ENCODE assay signal across 17 cellular contexts in genomic region chr3:186247821-186248814, GRCh38.
A peak's percentile ranks its signal among the peaks of the same experiment; 100 is the strongest.
DNase-seq lines count a peak whose midpoint lies in the region; ATAC-seq and TF ChIP-seq lines count a peak whose summit lies in the region.
"Had no signal": no experiment of that assay in that cellular context is flagged by ENCODE, and none has a peak within 500 bp of the region (broad histone marks: within the 10 kb centered on the region; RNA-seq: fewer than 3 reads in every experiment).

No MANE protein-coding gene starts in this region.

- BruUV-seq in mammary epithelial cell (replicated peaks; lab: Mats Ljungman, UMichigan): no TSS peak

- 33% methylated on average over 5 of the region's 5 CpGs for WGBS in mammary epithelial cell (ENCODE audit: low coverage, missing lambda C conversion rate)
- 21 to 83% methylated on average over 3 to 4 of the region's 5 CpGs for WGBS in gastroesophageal sphincter (ENCODE audit: low coverage in 1 of 2), 2 donors

- TF ChIP-seq CTCF in mammary epithelial cell (conservative IDR thresholded peaks at IDR 0.05 in 1 of 2, IDR thresholded peaks at IDR 0.05 in 1 of 2; ENCODE audit: extremely low read depth in 1 of 2, insufficient read depth in 1 of 2, low read depth in 1 of 2, low read length in 2 of 2): no peak
- no peak for TF ChIP-seq CTCF in breast epithelium (IDR thresholded peaks at IDR 0.05)
- no peak for TF ChIP-seq CTCF in gastroesophageal sphincter (IDR thresholded peaks at IDR 0.05)
- no peak for TF ChIP-seq CTCF in gastrocnemius medialis (IDR thresholded peaks at IDR 0.05 in 4 of 5, conservative IDR thresholded peaks at IDR 0.05 in 1 of 5)

- ATAC-seq in gastroesophageal sphincter: peak; percentile 74
- ATAC-seq in stimulated activated naive B cell treated with anti-CD40 and anti-IgM and Interleukin-4, amounts not matched to agents 10 μg/mL and 1 μg/mL and 100 μg/mL, for 72 hours (replicated peaks): peak; percentile 38 to 41
- no peak for ATAC-seq in gastrocnemius medialis
- no peak for ATAC-seq in HG02642 (IDR thresholded peaks at IDR 0.05; ENCODE audit: poor library complexity, unreplicated experiment)

- H3K27me3 ChIP-seq in mammary epithelial cell (ENCODE audit: insufficient read depth, low read length) (no peaks in the 10 kb centered on the region), breast epithelium (no peaks in the 10 kb centered on the region), gastroesophageal sphincter (no peaks in the 10 kb centered on the region), gastrocnemius medialis (no peaks in the 10 kb centered on the region)
- H3K27me3 ChIP-seq: dorsolateral prefrontal cortex, tibial artery had no signal

- no peak overlapping the region for H3K27ac Mint-ChIP-seq in stimulated activated naive B cell treated with anti-CD40 and anti-IgM and Interleukin-4, amounts not matched to agents 10 μg/mL and 1 μg/mL and 100 μg/mL, for 72 hours
- no peak overlapping the region for H3K27ac Mint-ChIP-seq in activated CD4-positive, alpha-beta T cell treated with anti-CD3 and anti-CD28 coated beads, Interleukin-2, amount 10 ng/mL, durations not matched to agents 24 days and 14 days
- H3K27ac Mint-ChIP-seq: nephron progenitor cell had no signal

- no peak overlapping the region for H3K4me2 ChIP-seq in mammary epithelial cell (ENCODE audit: insufficient read depth, low read depth, low read length)

- no peak for DNase-seq in mammary epithelial cell
- DNase-seq in breast epithelium (ENCODE audit: low spot score in 2 of 2): no peak
- peak; percentile 23 for DNase-seq in RPMI8226
- no peak for DNase-seq in stimulated activated naive B cell treated with anti-CD40 and anti-IgM and Interleukin-4, amounts not matched to agents 10 μg/mL and 1 μg/mL and 100 μg/mL, for 72 hours
- no peak for DNase-seq in gastrocnemius medialis
- no peak for DNase-seq in activated CD4-positive, alpha-beta T cell treated with anti-CD3 and anti-CD28 coated beads, Interleukin-2, amount 10 ng/mL, durations not matched to agents 24 days and 14 days
- DNase-seq: activated effector memory CD4-positive, alpha-beta T cell treated with Interleukin-2 at 50 U/mL for 16 hours; GM23248; NCI-H69; nephron progenitor cell; retina; stimulated activated CD4-positive, alpha-beta T cell treated with anti-CD3 and anti-CD28 coated beads, Interleukin-1b, Interleukin-23, amount 100 ng/mL, for 48 hours had no signal

- H3K27ac ChIP-seq in mammary epithelial cell (ENCODE audit: insufficient read depth, low read depth, low read length) (no peak overlapping the region), breast epithelium (no peak overlapping the region), gastroesophageal sphincter (peak overlapping the region in 3 of 4 donors; percentile 5 to 37 (median 25)), gastrocnemius medialis (no peak overlapping the region)
- H3K27ac ChIP-seq: GM23248, tibial artery had no signal

- TF ChIP-seq POLR2A in breast epithelium (IDR thresholded peaks at IDR 0.05) (no peak), gastroesophageal sphincter (IDR thresholded peaks at IDR 0.05) (no peak), gastrocnemius medialis (IDR thresholded peaks at IDR 0.05) (no peak)

- CTCF ChIA-PET in mammary epithelial cell (lab: Charles Lee; ENCODE audit: low non-redundant PET): no interaction called here

- H3K27me3 Mint-ChIP-seq in stimulated activated naive B cell treated with anti-CD40 and anti-IgM and Interleukin-4, amounts not matched to agents 10 μg/mL and 1 μg/mL and 100 μg/mL, for 72 hours: peaks cover 13 to 30% of the 10 kb centered on the region in 2 donors
- peaks cover 26% of the 10 kb centered on the region for H3K27me3 Mint-ChIP-seq in activated CD4-positive, alpha-beta T cell treated with anti-CD3 and anti-CD28 coated beads, Interleukin-2, amount 10 ng/mL, durations not matched to agents 24 days and 14 days

- H3K36me3 Mint-ChIP-seq in stimulated activated naive B cell treated with anti-CD40 and anti-IgM and Interleukin-4, amounts not matched to agents 10 μg/mL and 1 μg/mL and 100 μg/mL, for 72 hours: no peaks in the 10 kb centered on the region
- no peaks in the 10 kb centered on the region for H3K36me3 Mint-ChIP-seq in activated CD4-positive, alpha-beta T cell treated with anti-CD3 and anti-CD28 coated beads, Interleukin-2, amount 10 ng/mL, durations not matched to agents 24 days and 14 days (ENCODE audit: low read depth)

- in situ Hi-C loops in mammary epithelial cell (cut with MboI; ENCODE audit: low sequenced_read_pairs in 2 of 2) (no loop called here), gastrocnemius medialis (cut with MboI; ENCODE audit: low sequenced_read_pairs in 4 of 4) (loop anchor here (10.0 kb wide), 1 partner anchor 263 kb away; no protein-coding TSS in a partner anchor)

- no peaks in the 10 kb centered on the region for H3K36me3 ChIP-seq in mammary epithelial cell (ENCODE audit: insufficient read depth, low read length)
- H3K36me3 ChIP-seq in breast epithelium: no peaks in the 10 kb centered on the region
- H3K36me3 ChIP-seq in gastroesophageal sphincter: peaks cover 0 to 88% of the 10 kb centered on the region in 2 donors
- H3K36me3 ChIP-seq in gastrocnemius medialis: no peaks in the 10 kb centered on the region

- intact Hi-C loops in mammary epithelial cell (cut with micrococcal nuclease) (no loop called here), breast epithelium (cut with DNase I; ENCODE audit: low total_unique reads) (no loop called here), gastrocnemius medialis (cut with DNase I; ENCODE audit: low total_unique reads) (no loop called here)
- intact Hi-C loops in activated CD4-positive, alpha-beta T cell treated with anti-CD3 and anti-CD28 coated beads, Interleukin-2, amount 10 ng/mL, durations not matched to agents 24 days and 14 days (cut with micrococcal nuclease): loop anchor here (1.0 to 10.0 kb wide), 2 partner anchors 11 to 183 kb away; no protein-coding TSS in a partner anchor

- dilution Hi-C loops in mammary epithelial cell (cut with HindIII; ENCODE audit: low sequenced_read_pairs): loop anchor here (5.0 kb wide), 1 partner anchor 61 kb away; no protein-coding TSS in a partner anchor

- H3K4me1 ChIP-seq in mammary epithelial cell (ENCODE audit: insufficient read depth, low read length): no peaks in the 10 kb centered on the region
- no peaks in the 10 kb centered on the region for H3K4me1 ChIP-seq in breast epithelium
- peaks cover 0 to 13% (median 0%) of the 10 kb centered on the region in 3 donors for H3K4me1 ChIP-seq in gastroesophageal sphincter
- no peaks in the 10 kb centered on the region for H3K4me1 ChIP-seq in gastrocnemius medialis

- H3K4me3 Mint-ChIP-seq in stimulated activated naive B cell treated with anti-CD40 and anti-IgM and Interleukin-4, amounts not matched to agents 10 μg/mL and 1 μg/mL and 100 μg/mL, for 72 hours: no peak overlapping the region
- no peak overlapping the region for H3K4me3 Mint-ChIP-seq in activated CD4-positive, alpha-beta T cell treated with anti-CD3 and anti-CD28 coated beads, Interleukin-2, amount 10 ng/mL, durations not matched to agents 24 days and 14 days
- H3K4me3 Mint-ChIP-seq: nephron progenitor cell had no signal

- H3K9me3 Mint-ChIP-seq in stimulated activated naive B cell treated with anti-CD40 and anti-IgM and Interleukin-4, amounts not matched to agents 10 μg/mL and 1 μg/mL and 100 μg/mL, for 72 hours: no peaks in the 10 kb centered on the region
- no peaks in the 10 kb centered on the region for H3K9me3 Mint-ChIP-seq in activated CD4-positive, alpha-beta T cell treated with anti-CD3 and anti-CD28 coated beads, Interleukin-2, amount 10 ng/mL, durations not matched to agents 24 days and 14 days
- H3K9me3 Mint-ChIP-seq: nephron progenitor cell had no signal

- peaks cover 14 to 26% of the 10 kb centered on the region in 2 donors for H3K4me1 Mint-ChIP-seq in stimulated activated naive B cell treated with anti-CD40 and anti-IgM and Interleukin-4, amounts not matched to agents 10 μg/mL and 1 μg/mL and 100 μg/mL, for 72 hours
- peaks cover 5% of the 10 kb centered on the region for H3K4me1 Mint-ChIP-seq in activated CD4-positive, alpha-beta T cell treated with anti-CD3 and anti-CD28 coated beads, Interleukin-2, amount 10 ng/mL, durations not matched to agents 24 days and 14 days

- H4K20me1 ChIP-seq in mammary epithelial cell (ENCODE audit: insufficient read depth, low read length): no peaks in the 10 kb centered on the region

- H3K4me3 ChIP-seq in mammary epithelial cell (replicated peaks in 1 of 3; ENCODE audit: insufficient read depth in 1 of 3, low read depth in 2 of 3, low read length in 3 of 3) (no peak overlapping the region), breast epithelium (no peak overlapping the region), gastroesophageal sphincter (no peak overlapping the region), gastrocnemius medialis (no peak overlapping the region)
- H3K4me3 ChIP-seq: dorsolateral prefrontal cortex, GM23248, lung, tibial artery had no signal

- H3K9me3 ChIP-seq in mammary epithelial cell (replicated peaks; ENCODE audit: insufficient read depth, low read length): no peaks in the 10 kb centered on the region
- no peaks in the 10 kb centered on the region for H3K9me3 ChIP-seq in breast epithelium
- H3K9me3 ChIP-seq in gastroesophageal sphincter: no peaks in the 10 kb centered on the region
- H3K9me3 ChIP-seq in gastrocnemius medialis: no peaks in the 10 kb centered on the region
- H3K9me3 ChIP-seq: tibial artery had no signal

- TF ChIP-seq EP300 in gastroesophageal sphincter (IDR thresholded peaks at IDR 0.05): no peak

- no peaks in the 10 kb centered on the region for H3K79me2 ChIP-seq in mammary epithelial cell (ENCODE audit: insufficient read depth, low read length)

- H3K9ac ChIP-seq in mammary epithelial cell (ENCODE audit: insufficient read depth, low read length): no peak overlapping the region
- H3K9ac ChIP-seq: GM23248 had no signal

- peak overlapping the region; percentile 64 for H2AFZ ChIP-seq in mammary epithelial cell (ENCODE audit: low read depth, low read length)
- H2AFZ ChIP-seq: GM23248 had no signal

Comparison
In these comparisons a context has a peak if more than half of its experiments do, and no peak if none do; other contexts are left out.
1. H3K27ac ChIP-seq: peak in gastroesophageal sphincter (3 of 4); none in mammary epithelial cell (single experiment), breast epithelium (0 of 2) and gastrocnemius medialis (0 of 4).
2. ATAC-seq: peak in gastroesophageal sphincter (single experiment) and stimulated activated naive B cell treated with anti-CD40 and anti-IgM and Interleukin-4, amounts not matched to agents 10 μg/mL and 1 μg/mL and 100 μg/mL, for 72 hours (2 of 2); none in gastrocnemius medialis (0 of 2) and HG02642 (single experiment).
3. in situ Hi-C loops: an anchor here in gastrocnemius medialis (10.0 kb wide); none called in mammary epithelial cell.